In genomic region chr2:201907128-201907886, GRCh38 we compare ENCODE assay signal across 1 cellular context.
TF ChIP-seq lines count a peak whose summit lies in the region.

No MANE protein-coding gene starts in this region.

TF ChIP-seq in K562, 482 proteins besides CTCF, POLR2A, EP300 and RAD21 (continued from another document and continues in another):
- TF ChIP-seq ATF6 (CRISPR knock-in tag; IDR thresholded peaks at IDR 0.05) (0 out of 2 replicates have a peak, but pooled peaks have one; percentile 38), FOSL1 (tag; conservative IDR thresholded peaks at IDR 0.05) (0 out of 2 replicates have a peak, but pooled peaks have one; percentile 31), ZNF707 (CRISPR knock-in tag; conservative IDR thresholded peaks at IDR 0.05) (no peak), GATA2 (CRISPR knock-in tag; IDR thresholded peaks at IDR 0.05) (peak; percentile 60; the same call in 1 of the 2 replicates), MTA2 (IDR thresholded peaks at IDR 0.05; ENCODE audit: low read depth) (peak; percentile 76), THRA (IDR thresholded peaks at IDR 0.05) (no peak), KLF16 (IDR thresholded peaks at IDR 0.05) (peak; percentile 71), DNMT1 (IDR thresholded peaks at IDR 0.05) (no peak), SMARCA4 (IDR thresholded peaks at IDR 0.05) (peak; percentile 70), MAZ (CRISPR knock-in tag; conservative IDR thresholded peaks at IDR 0.05 in 1 of 2, IDR thresholded peaks at IDR 0.05 in 1 of 2) (0 out of 4 replicates have a peak, but pooled peaks of 1 of the 2 experiments have one; percentile 40), BHLHE40 (IDR thresholded peaks at IDR 0.05; ENCODE audit: low read length) (peak; percentile 87), MYC (IDR thresholded peaks at IDR 0.05; ENCODE audit: low read depth, low read length) (peak; percentile 77), MYC (CRISPR knock-in tag; IDR thresholded peaks at IDR 0.05; ENCODE audit: borderline replicate concordance, low read depth) (no peak), CBFA2T2 (conservative IDR thresholded peaks at IDR 0.05) (peak; percentile 93), THRB (CRISPR knock-in tag; conservative IDR thresholded peaks at IDR 0.05) (no peak), MGA (IDR thresholded peaks at IDR 0.05) (peak; percentile 56), CC2D1A (IDR thresholded peaks at IDR 0.05) (peak; percentile 67; the same call in 1 of the 2 replicates), SMAD4 (CRISPR knock-in tag; conservative IDR thresholded peaks at IDR 0.05) (peak; percentile 69; the same call in 1 of the 2 replicates), LEF1 (IDR thresholded peaks at IDR 0.05) (0 out of 2 replicates have a peak, but pooled peaks have one; percentile 41), NBN (IDR thresholded peaks at IDR 0.05; ENCODE audit: low read depth) (peak; percentile 69; the same call in 1 of the 2 replicates), CXXC5 (CRISPR knock-in tag; IDR thresholded peaks at IDR 0.05) (peak; percentile 43; the same call in 1 of the 2 replicates), DPF2 (IDR thresholded peaks at IDR 0.05) (peak; percentile 72), SMARCE1 (IDR thresholded peaks at IDR 0.05) (peak; percentile 74), ZBTB11 (CRISPR knock-in tag; IDR thresholded peaks at IDR 0.05) (peak in 1 of 3 experiments; percentile 29; a peak in 1 of 6 replicates), FOXK2 (conservative IDR thresholded peaks at IDR 0.05 in 1 of 2, IDR thresholded peaks at IDR 0.05 in 1 of 2; ENCODE audit: low read depth in 2 of 2) (peak in 1 of 2 experiments; percentile 55; a peak in 1 of 4 replicates), UBTF (IDR thresholded peaks at IDR 0.05; ENCODE audit: borderline replicate concordance in 1 of 2, low read depth in 2 of 2, low read length in 2 of 2) (no peak), TRIM24 (IDR thresholded peaks at IDR 0.05) (peak; percentile 72 to 75; a peak in 3 of 4 replicates), ZNF780A (CRISPR knock-in tag; IDR thresholded peaks at IDR 0.05) (no peak), ZFP36 (IDR thresholded peaks at IDR 0.05; ENCODE audit: low read depth, low read length, partially characterized antibody) (peak; percentile 16), ARID3B (CRISPR knock-in tag; IDR thresholded peaks at IDR 0.05; ENCODE audit: borderline replicate concordance) (no peak), DIDO1 (tag; IDR thresholded peaks at IDR 0.05; ENCODE audit: low read depth) (no peak), CREB3 (tag; conservative IDR thresholded peaks at IDR 0.05; ENCODE audit: low read depth) (no peak)
